ENCODE assay signal across 11 cellular contexts in the genomic region with DNA sequence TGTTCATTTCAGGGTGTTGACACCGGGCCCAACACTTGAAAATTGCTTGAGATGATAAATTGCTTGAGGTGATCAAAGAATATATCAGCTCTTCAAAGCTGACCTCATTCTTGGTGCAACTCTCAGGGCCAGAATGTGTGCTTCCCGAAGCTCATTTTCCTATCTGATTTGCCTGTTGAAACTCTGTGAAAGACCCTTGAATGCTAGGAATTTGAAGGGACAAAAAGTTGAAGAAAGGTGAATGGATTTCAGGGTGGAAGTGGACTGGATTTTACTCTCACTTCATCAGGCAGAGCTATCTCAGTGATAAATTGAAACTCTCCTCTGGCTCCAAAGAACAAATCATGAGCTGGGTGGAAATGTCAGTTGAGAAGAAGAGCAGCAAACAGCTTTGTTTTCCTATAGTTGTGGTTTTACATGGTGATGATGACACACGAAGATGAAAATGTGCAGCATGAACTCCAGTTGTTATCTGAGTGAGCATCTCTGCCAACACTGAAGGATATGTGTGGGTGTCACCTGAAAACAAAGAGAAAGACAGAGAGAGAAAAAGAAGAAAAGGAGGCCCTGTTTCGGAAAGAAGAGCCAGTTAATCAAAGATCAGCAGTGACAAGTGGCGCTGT. TPM values are rescaled to one million over a fixed set of nuclear protein-coding genes. Genes with fewer than 3 reads are reported as not detected.
DNase-seq lines count a peak whose midpoint lies in the region; ATAC-seq and TF ChIP-seq lines count a peak whose summit lies in the region.
"Had no signal": no experiment of that assay in that cellular context is flagged by ENCODE, and none has a peak within 500 bp of the region (broad histone marks: within the 10 kb centered on the region; RNA-seq: fewer than 3 reads in every experiment).

No MANE protein-coding gene starts in this region.

- H3K36me3 Mint-ChIP-seq in T-helper 17 cell (ENCODE audit: low read depth): peaks cover 7% of the 10 kb centered on the region
- peaks cover 44% of the 10 kb centered on the region for H3K36me3 Mint-ChIP-seq in stimulated activated naive CD8-positive, alpha-beta T cell treated with anti-CD3 and anti-CD28 coated beads, Interleukin-15, Interleukin-2, amounts not matched to agents 100 ng/mL and 50 ng/mL, for 24 hours (ENCODE audit: low read depth)

- H3K9me3 Mint-ChIP-seq in stimulated activated naive CD8-positive, alpha-beta T cell treated with anti-CD3 and anti-CD28 coated beads, Interleukin-15, Interleukin-2, amounts not matched to agents 100 ng/mL and 50 ng/mL, for 24 hours: peaks cover 10% of the 10 kb centered on the region

- peak overlapping the region; percentile 80 for H3K27ac ChIP-seq in effector memory CD4-positive, alpha-beta T cell (ENCODE audit: insufficient read depth, low read length, poor library complexity, severe bottlenecking)
- no peak overlapping the region for H3K27ac ChIP-seq in RWPE1
- H3K27ac ChIP-seq: epithelial cell of prostate, tibial nerve had no signal

- CTCF ChIA-PET in RWPE1 (lab: Yijun Ruan, JAX): interaction anchor here (0.7 kb wide), 1 partner anchor 20 kb away, joined by 7 read pairs; no protein-coding TSS in a partner anchor

- no peaks in the 10 kb centered on the region for H3K27me3 ChIP-seq in effector memory CD4-positive, alpha-beta T cell (replicated peaks; ENCODE audit: control insufficient read depth, insufficient read depth, low read length, poor library complexity, severe bottlenecking)
- H3K27me3 ChIP-seq: tibial nerve had no signal

- peaks cover 59% of the 10 kb centered on the region for H3K4me1 Mint-ChIP-seq in T-helper 17 cell
- peaks cover 94% of the 10 kb centered on the region for H3K4me1 Mint-ChIP-seq in stimulated activated naive CD8-positive, alpha-beta T cell treated with anti-CD3 and anti-CD28 coated beads, Interleukin-15, Interleukin-2, amounts not matched to agents 100 ng/mL and 50 ng/mL, for 24 hours (ENCODE audit: low read depth)

- POLR2A ChIA-PET in RWPE1 (lab: Yijun Ruan, JAX; ENCODE audit: low non-redundant PET): no interaction called here

- peak; percentile 35 for DNase-seq in activated naive CD4-positive, alpha-beta T cell treated with Interleukin-2 at 50 U/mL for 16 hours
- no peak for DNase-seq in activated naive CD4-positive, alpha-beta T cell (lab: John Stamatoyannopoulos, UW)
- DNase-seq in T-helper 17 cell (no peak), omental fat pad (ENCODE audit: low spot score) (no peak), RWPE1 (ENCODE audit: low spot score) (no peak)
- peak in 1 of 3 donors; percentile 23 for DNase-seq in effector memory CD4-positive, alpha-beta T cell

- peak overlapping the region; percentile 90 for H3K27ac Mint-ChIP-seq in T-helper 17 cell
- peak overlapping the region; percentile 100 for H3K27ac Mint-ChIP-seq in stimulated activated naive CD8-positive, alpha-beta T cell treated with anti-CD3 and anti-CD28 coated beads, Interleukin-15, Interleukin-2, amounts not matched to agents 100 ng/mL and 50 ng/mL, for 24 hours

- H3K4me3 Mint-ChIP-seq in T-helper 17 cell: peak overlapping the region; percentile 87
- H3K4me3 Mint-ChIP-seq in stimulated activated naive CD8-positive, alpha-beta T cell treated with anti-CD3 and anti-CD28 coated beads, Interleukin-15, Interleukin-2, amounts not matched to agents 100 ng/mL and 50 ng/mL, for 24 hours: peak overlapping the region; percentile 76

- no peak overlapping the region for H3K4me3 ChIP-seq in effector memory CD4-positive, alpha-beta T cell (ENCODE audit: insufficient read depth, low read depth, low read length, poor library complexity, severe bottlenecking)
- H3K4me3 ChIP-seq: tibial nerve had no signal

- H3K9me3 ChIP-seq in T-helper 17 cell (ENCODE audit: control insufficient read depth, low read length, poor library complexity, severe bottlenecking): no peaks in the 10 kb centered on the region
- no peaks in the 10 kb centered on the region for H3K9me3 ChIP-seq in effector memory CD4-positive, alpha-beta T cell (ENCODE audit: control insufficient read depth, low read length)
- H3K9me3 ChIP-seq: tibial nerve had no signal

- H3K4me1 ChIP-seq in effector memory CD4-positive, alpha-beta T cell (ENCODE audit: control insufficient read depth, insufficient read depth, low read length, poor library complexity, severe bottlenecking): peaks cover 61% of the 10 kb centered on the region

- no peak for TF ChIP-seq CTCF in omental fat pad (IDR thresholded peaks at IDR 0.05)
- TF ChIP-seq CTCF in RWPE1 (conservative IDR thresholded peaks at IDR 0.05; ENCODE audit: low read depth): no peak

- H3K27me3 Mint-ChIP-seq in T-helper 17 cell: no peaks in the 10 kb centered on the region
- H3K27me3 Mint-ChIP-seq in stimulated activated naive CD8-positive, alpha-beta T cell treated with anti-CD3 and anti-CD28 coated beads, Interleukin-15, Interleukin-2, amounts not matched to agents 100 ng/mL and 50 ng/mL, for 24 hours: no peaks in the 10 kb centered on the region

- ATAC-seq in T-helper 17 cell (peak; percentile 87), HG03469 (IDR thresholded peaks at IDR 0.05; ENCODE audit: unreplicated experiment) (no peak), omental fat pad (ENCODE audit: low FRiP score) (no peak)
- ATAC-seq: HCT116 had no signal

- peaks cover 17% of the 10 kb centered on the region for H3K36me3 ChIP-seq in effector memory CD4-positive, alpha-beta T cell (ENCODE audit: control insufficient read depth, insufficient read depth, low read length)
- H3K36me3 ChIP-seq: tibial nerve had no signal

RNA-seq across cellular contexts. Expression of gene CD28, which starts 34.4 kb away (rescaled TPM):
- total RNA-seq in T-helper 17 cell (100 to 1,000 TPM; 174 to 177 TPM), omental fat pad (10 to 100 TPM in 1 of 4 donors, 1 to 10 TPM in 3; 1.6 to 16.3 (median 6.0) TPM)

Comparison
In these comparisons a context has a peak if more than half of its experiments do, and no peak if none do; other contexts are left out.
1. RNA of gene CD28, which starts 34.4 kb away (total RNA-seq): 174 to 177 TPM in T-helper 17 cell; 1.6 to 16.3 TPM in omental fat pad; every median in the first group is over 10 times any median in the second.